Comparison of ENCODE assay signal across 8 cellular contexts in the genomic region with DNA sequence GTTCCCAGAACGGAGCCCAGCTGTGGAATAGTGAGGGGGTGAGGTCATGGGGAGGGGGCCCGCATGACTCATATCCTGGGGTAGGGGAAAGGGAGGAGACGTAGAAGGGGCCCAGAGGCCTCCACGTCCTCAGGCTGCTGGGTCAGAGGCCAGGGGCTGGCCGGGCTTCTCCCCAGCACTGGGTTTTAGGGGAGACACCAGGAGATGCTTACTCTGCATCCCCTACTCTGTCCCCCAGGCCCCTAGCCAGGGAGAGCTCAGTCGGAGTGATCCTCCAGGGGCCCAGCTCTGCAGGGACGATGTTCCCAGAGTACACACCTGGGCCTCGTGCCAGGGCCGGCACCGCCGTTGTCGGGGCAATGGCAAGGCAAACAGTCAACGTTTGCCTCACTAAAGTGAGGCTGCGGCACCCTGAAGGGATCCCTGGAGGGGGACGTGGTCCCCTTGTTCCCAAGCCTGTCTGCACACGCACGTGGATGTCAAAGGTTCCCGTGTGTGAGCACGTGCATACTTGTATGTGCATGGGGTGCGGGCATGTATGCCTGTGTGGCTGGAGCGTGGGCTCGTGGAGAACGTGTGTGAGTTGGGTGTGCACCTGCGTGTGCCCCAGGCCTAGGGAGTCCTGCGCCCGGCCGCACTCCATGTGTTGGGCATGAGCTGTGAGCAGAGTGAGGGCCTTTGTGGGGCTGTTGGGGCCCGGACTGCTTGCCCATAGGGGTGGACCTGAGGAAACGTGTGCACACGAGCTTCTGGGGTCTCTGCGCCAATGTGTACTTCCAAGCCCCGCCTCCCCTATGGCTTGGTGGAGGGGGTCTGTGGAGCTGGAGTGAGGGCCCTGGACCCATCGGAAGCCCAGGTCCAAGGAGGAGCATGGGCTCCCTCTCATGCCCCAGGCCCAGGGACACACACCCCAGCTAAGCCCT. TPM values are rescaled to one million over a fixed set of nuclear protein-coding genes. Genes with fewer than 3 reads are reported as not detected.
A peak's percentile ranks its signal among the peaks of the same experiment; 100 is the strongest.
DNase-seq lines count a peak whose midpoint lies in the region; ATAC-seq and TF ChIP-seq lines count a peak whose summit lies in the region.
"Had no signal": no experiment of that assay in that cellular context is flagged by ENCODE, and none has a peak within 500 bp of the region (broad histone marks: within the 10 kb centered on the region; RNA-seq: fewer than 3 reads in every experiment).

No MANE protein-coding gene starts in this region.

- no peaks in the 10 kb centered on the region for H3K9me3 Mint-ChIP-seq in progenitor cell of endocrine pancreas (ENCODE audit: low read depth)

- ATAC-seq in HG03196 (IDR thresholded peaks at IDR 0.05; ENCODE audit: unreplicated experiment): no peak
- ATAC-seq in GM19452 (IDR thresholded peaks at IDR 0.05; ENCODE audit: unreplicated experiment): no peak

- no peak for TF ChIP-seq CTCF in progenitor cell of endocrine pancreas (IDR thresholded peaks at IDR 0.05; ENCODE audit: unreplicated experiment)

- H3K4me3 Mint-ChIP-seq in progenitor cell of endocrine pancreas (ENCODE audit: low read depth): no peak overlapping the region

- DNase-seq in AG20443 (ENCODE audit: low spot score) (peak; percentile 7), NCI-H69 (lab: John Stamatoyannopoulos, UW) (peak; percentile 77), iris pigment epithelial cell (ENCODE audit: low read depth) (peak; percentile 66), progenitor cell of endocrine pancreas (ENCODE audit: low spot score, unreplicated experiment) (no peak)
- DNase-seq: DMS79 treated with DMSO at 0.1 percent for 48 hours, NCI-H2107 had no signal

- H3K27ac Mint-ChIP-seq in progenitor cell of endocrine pancreas: no peak overlapping the region

- H3K4me1 Mint-ChIP-seq in progenitor cell of endocrine pancreas (ENCODE audit: low read depth): no peaks in the 10 kb centered on the region

- H3K36me3 Mint-ChIP-seq in progenitor cell of endocrine pancreas (ENCODE audit: insufficient read depth): no peaks in the 10 kb centered on the region

- peaks cover 3% of the 10 kb centered on the region for H3K27me3 Mint-ChIP-seq in progenitor cell of endocrine pancreas

RNA-seq across cellular contexts. Expression of a gene that starts 14.2 kb away (rescaled TPM):
- not detected in 2 replicates for total RNA-seq in progenitor cell of endocrine pancreas

RNA-seq across cellular contexts. Expression of a gene that starts 24.6 kb away (rescaled TPM):
- not detected in 2 replicates for total RNA-seq in progenitor cell of endocrine pancreas

RNA-seq across cellular contexts. Expression of a gene that starts 38.7 kb away (rescaled TPM):
- 0.55 and 0.69 TPM in 2 replicates for total RNA-seq in progenitor cell of endocrine pancreas

RNA-seq across cellular contexts. Expression of a gene that starts 42.0 kb away (rescaled TPM):
- total RNA-seq in progenitor cell of endocrine pancreas: 0.38 TPM in 1 of 2 replicates, not detected in the other

RNA-seq across cellular contexts. Expression of a gene that starts 42.7 kb away (rescaled TPM):
- total RNA-seq in progenitor cell of endocrine pancreas: 0.69 and 1.5 TPM in 2 replicates
